In genomic region chr10:119728172-119728800, GRCh38 we compare ENCODE assay signal across 17 cellular contexts. TPM values are rescaled to one million over a fixed set of nuclear protein-coding genes. Genes with fewer than 3 reads are reported as not detected.
DNase-seq lines count a peak whose midpoint lies in the region; ATAC-seq and TF ChIP-seq lines count a peak whose summit lies in the region.
"Had no signal": no experiment of that assay in that cellular context is flagged by ENCODE, and none has a peak within 500 bp of the region (broad histone marks: within the 10 kb centered on the region; RNA-seq: fewer than 3 reads in every experiment).

No MANE protein-coding gene starts in this region.

- no peak overlapping the region for H3K9ac ChIP-seq in SK-N-SH

- WGBS in SK-N-SH (ENCODE audit: low lambda C conversion rate), result 72% methylated on average over 3 of the region's 3 CpGs
- 81 to 93% (median 86%) methylated on average over 3 of the region's 3 CpGs for WGBS in stomach, 5 donors

- H3K36me3 ChIP-seq in SK-N-SH (replicated peaks in 1 of 2; ENCODE audit: control insufficient read depth in 1 of 2, insufficient read depth in 2 of 2, low read length in 1 of 2) (peaks cover 0 to 3% of the 10 kb centered on the region in 2 experiments), stomach (no peaks in the 10 kb centered on the region)
- H3K36me3 ChIP-seq: thoracic aorta had no signal

- no peaks in the 10 kb centered on the region for H3K27me3 ChIP-seq in SK-N-SH (ENCODE audit: insufficient read depth)
- H3K27me3 ChIP-seq in stomach, result no peaks in the 10 kb centered on the region

- H4K20me1 ChIP-seq in SK-N-SH (ENCODE audit: insufficient read depth), result no peaks in the 10 kb centered on the region

- peak overlapping the region; percentile 91 for H3K4me3 Mint-ChIP-seq in activated CD4-positive, alpha-beta memory T cell treated with anti-CD3 and anti-CD28 coated beads for 36 hours
- no peak overlapping the region for H3K4me3 Mint-ChIP-seq in activated CD4-positive, alpha-beta memory T cell treated with anti-CD3 and anti-CD28 coated beads, Interleukin-2, amount 10 ng/mL, durations not matched to agents 7 days and 5 days

- H3K27ac Mint-ChIP-seq in activated CD4-positive, alpha-beta memory T cell treated with anti-CD3 and anti-CD28 coated beads for 36 hours, result peak overlapping the region; percentile 52
- H3K27ac Mint-ChIP-seq in activated CD4-positive, alpha-beta memory T cell treated with anti-CD3 and anti-CD28 coated beads, Interleukin-2, amount 10 ng/mL, durations not matched to agents 7 days and 5 days, result no peak overlapping the region

- no peak overlapping the region for H2AFZ ChIP-seq in SK-N-SH (ENCODE audit: low read depth)

- H3K79me2 ChIP-seq in SK-N-SH (ENCODE audit: insufficient read depth), result peaks cover 61% of the 10 kb centered on the region

- no peaks in the 10 kb centered on the region for H3K9me3 Mint-ChIP-seq in activated CD4-positive, alpha-beta memory T cell treated with anti-CD3 and anti-CD28 coated beads for 36 hours
- no peaks in the 10 kb centered on the region for H3K9me3 Mint-ChIP-seq in activated CD4-positive, alpha-beta memory T cell treated with anti-CD3 and anti-CD28 coated beads, Interleukin-2, amount 10 ng/mL, durations not matched to agents 7 days and 5 days

- peaks cover 42% of the 10 kb centered on the region for H3K4me1 Mint-ChIP-seq in activated CD4-positive, alpha-beta memory T cell treated with anti-CD3 and anti-CD28 coated beads for 36 hours (ENCODE audit: low read depth)
- H3K4me1 Mint-ChIP-seq in activated CD4-positive, alpha-beta memory T cell treated with anti-CD3 and anti-CD28 coated beads, Interleukin-2, amount 10 ng/mL, durations not matched to agents 7 days and 5 days, result peaks cover 37% of the 10 kb centered on the region

- TF ChIP-seq CTCF in SK-N-SH (IDR thresholded peaks at IDR 0.05), result no peak
- no peak for TF ChIP-seq CTCF in stomach (IDR thresholded peaks at IDR 0.05)

- no peak for TF ChIP-seq POLR2A in stomach (IDR thresholded peaks at IDR 0.05)

- peaks cover 6% of the 10 kb centered on the region for H3K36me3 Mint-ChIP-seq in activated CD4-positive, alpha-beta memory T cell treated with anti-CD3 and anti-CD28 coated beads for 36 hours
- peaks cover 5% of the 10 kb centered on the region for H3K36me3 Mint-ChIP-seq in activated CD4-positive, alpha-beta memory T cell treated with anti-CD3 and anti-CD28 coated beads, Interleukin-2, amount 10 ng/mL, durations not matched to agents 7 days and 5 days (ENCODE audit: low read depth)

- no peak overlapping the region for H3K4me2 ChIP-seq in SK-N-SH

- POLR2A ChIA-PET in activated CD4-positive, alpha-beta memory T cell treated with anti-CD3 and anti-CD28 coated beads for 36 hours (lab: Charles Lee), result interaction anchor here (0.6 to 1.2 kb wide), 2 partner anchors 9 to 144 kb away, joined by 3 read pairs; partner anchors contain the start of gene MCMBP
- POLR2A ChIA-PET in activated CD4-positive, alpha-beta memory T cell treated with anti-CD3 and anti-CD28 coated beads, Interleukin-2, amount 10 ng/mL, durations not matched to agents 7 days and 5 days (lab: Charles Lee), result interaction anchor here (0.7 to 1.3 kb wide), 4 partner anchors 22 to 186 kb away, joined by 3 to 4 read pairs (median 3); partner anchors contain the start of genes MCMBP and RGS10
- POLR2A ChIA-PET in SK-N-SH (lab: Yijun Ruan, JAX), result no interaction called here

- peaks cover 11% of the 10 kb centered on the region for H3F3A ChIP-seq in SK-N-SH (replicated peaks; ENCODE audit: insufficient read depth)

- H3K4me1 ChIP-seq in SK-N-SH (ENCODE audit: control insufficient read depth in 1 of 2, insufficient read depth in 2 of 2, low read depth in 1 of 2, low read length in 1 of 2) (peaks cover 9 to 23% of the 10 kb centered on the region in 2 experiments; a peak in 3 of 4 replicates), stomach (peaks cover 10 to 40% (median 26%) of the 10 kb centered on the region in 4 donors)

- CTCF ChIA-PET in activated CD4-positive, alpha-beta memory T cell treated with anti-CD3 and anti-CD28 coated beads for 36 hours (lab: Charles Lee), result interaction anchor here (1.1 to 4.4 kb wide), 5 partner anchors 9 to 131 kb away, joined by 3 to 35 read pairs (median 9); no protein-coding TSS in a partner anchor
- CTCF ChIA-PET in activated CD4-positive, alpha-beta memory T cell treated with anti-CD3 and anti-CD28 coated beads, Interleukin-2, amount 10 ng/mL, durations not matched to agents 7 days and 5 days (lab: Charles Lee), result interaction anchor here (0.8 to 1.7 kb wide), 5 partner anchors 16 to 131 kb away, joined by 3 to 6 read pairs (median 3); no protein-coding TSS in a partner anchor
- CTCF ChIA-PET in SK-N-SH (lab: Yijun Ruan, JAX), result interaction anchor here (1.1 to 3.6 kb wide), 4 partner anchors 8 to 42 kb away, joined by 3 to 16 read pairs (median 7); no protein-coding TSS in a partner anchor

- no peak for ATAC-seq in HG03432 (IDR thresholded peaks at IDR 0.05; ENCODE audit: unreplicated experiment)
- ATAC-seq in HG03521 (IDR thresholded peaks at IDR 0.05; ENCODE audit: unreplicated experiment), result no peak
- ATAC-seq: esophagus mucosa had no signal

- no peak for TF ChIP-seq RAD21 in SK-N-SH (IDR thresholded peaks at IDR 0.05; ENCODE audit: low read length)

- no peak for TF ChIP-seq EP300 in SK-N-SH (IDR thresholded peaks at IDR 0.05; ENCODE audit: borderline replicate concordance in 1 of 2, low read depth in 1 of 2, low read length in 1 of 2)
- no peak for TF ChIP-seq EP300 in stomach (IDR thresholded peaks at IDR 0.05)

- H3K4me3 ChIP-seq in SK-N-SH (ENCODE audit: low read depth in 2 of 2, low read length in 1 of 2), result no peak overlapping the region
- H3K4me3 ChIP-seq in stomach, result no peak overlapping the region

- intact Hi-C loops in activated CD4-positive, alpha-beta memory T cell treated with anti-CD3 and anti-CD28 coated beads for 36 hours (cut with micrococcal nuclease), result loop anchor here (5.0 kb wide), 1 partner anchor 186 kb away; the partner anchor contains the start of gene RGS10
- intact Hi-C loops in stomach (cut with DNase I; ENCODE audit: low total_unique reads), result no loop called here

- H3K9me3 ChIP-seq in SK-N-SH (no peaks in the 10 kb centered on the region), stomach (no peaks in the 10 kb centered on the region)
- H3K9me3 ChIP-seq: thoracic aorta had no signal

- peak overlapping the region; percentile 17 to 19; a peak in 2 of 4 replicates for H3K27ac ChIP-seq in SK-N-SH (ENCODE audit: low read depth in 2 of 2, low read length in 1 of 2)
- peak overlapping the region in 3 of 5 donors; percentile 92 to 96 (median 94) for H3K27ac ChIP-seq in stomach

- H3K9me2 ChIP-seq in SK-N-SH, result no peaks in the 10 kb centered on the region

- H3K27me3 Mint-ChIP-seq in activated CD4-positive, alpha-beta memory T cell treated with anti-CD3 and anti-CD28 coated beads for 36 hours, result no peaks in the 10 kb centered on the region
- peaks cover 2% of the 10 kb centered on the region for H3K27me3 Mint-ChIP-seq in activated CD4-positive, alpha-beta memory T cell treated with anti-CD3 and anti-CD28 coated beads, Interleukin-2, amount 10 ng/mL, durations not matched to agents 7 days and 5 days

- DNase-seq in activated CD4-positive, alpha-beta memory T cell treated with anti-CD3 and anti-CD28 coated beads for 36 hours, result no peak
- DNase-seq in activated CD4-positive, alpha-beta memory T cell treated with anti-CD3 and anti-CD28 coated beads, Interleukin-2, amount 10 ng/mL, durations not matched to agents 7 days and 5 days, result no peak
- DNase-seq in SK-N-SH (no peak), foreskin melanocyte (peak; percentile 84), stomach (no peak), T1000 (lab: John Stamatoyannopoulos, UW) (no peak)
- DNase-seq: activated CD4-positive, alpha-beta T cell treated with anti-CD3 and anti-CD28 coated beads, Interleukin-2, amount 50 U/mL, for 48 hours; amniotic stem cell; cortex of kidney; NCI-H146; NCI-H446 treated with DMSO at 0.1 percent for 48 hours; occipital lobe; small intestine had no signal

TF ChIP-seq in SK-N-SH, 30 proteins besides CTCF, POLR2A, EP300 and RAD21:
- TF ChIP-seq RFX5 (IDR thresholded peaks at IDR 0.05; ENCODE audit: low read length) (no peak), MEF2A (IDR thresholded peaks at IDR 0.05; ENCODE audit: borderline replicate concordance, low read depth) (no peak), FOXJ3 (CRISPR knock-in tag; IDR thresholded peaks at IDR 0.05) (no peak), EZH2phosphoT487 (IDR thresholded peaks at IDR 0.05; ENCODE audit: borderline replicate concordance, low read depth) (no peak), NRF1 (IDR thresholded peaks at IDR 0.05; ENCODE audit: low read depth, low read length) (no peak), FOSL2 (IDR thresholded peaks at IDR 0.05; ENCODE audit: borderline replicate concordance, low read depth) (no peak), RCOR1 (IDR thresholded peaks at IDR 0.05; ENCODE audit: low read length) (no peak), GATA2 (CRISPR knock-in tag; IDR thresholded peaks at IDR 0.05) (no peak), SIN3A (IDR thresholded peaks at IDR 0.05; ENCODE audit: borderline replicate concordance, low read depth, low read length) (no peak), MXI1 (IDR thresholded peaks at IDR 0.05; ENCODE audit: low read depth, low read length) (no peak), GABPA (IDR thresholded peaks at IDR 0.05; ENCODE audit: low read depth) (no peak), IRF3 (IDR thresholded peaks at IDR 0.05; ENCODE audit: low read depth, low read length) (no peak), JUND (IDR thresholded peaks at IDR 0.05) (no peak)
TF ChIP-seq in SK-N-SH: peak in this region for 0.

RNA-seq across cellular contexts. Expression of gene INPP5F, which starts 2.4 kb away (rescaled TPM):
- total RNA-seq in activated CD4-positive, alpha-beta memory T cell treated with anti-CD3 and anti-CD28 coated beads for 36 hours, result 10 to 100 TPM; 12.8 to 13.6 TPM
- 10 to 100 TPM; 11.8 to 15.0 TPM for total RNA-seq in activated CD4-positive, alpha-beta memory T cell treated with anti-CD3 and anti-CD28 coated beads, Interleukin-2, amount 10 ng/mL, durations not matched to agents 7 days and 5 days
- 7.8 and 9.3 TPM in 2 replicates for polyA plus RNA-seq in SK-N-SH (2012; rRNA removed)
- 9.9 and 10.9 TPM in 2 replicates for polyA plus RNA-seq in SK-N-SH (2012; cell fraction: cytosol; rRNA removed)
- 9.6 and 15.1 TPM in 2 replicates for polyA plus RNA-seq in SK-N-SH (2012; cell fraction: nucleus; rRNA removed)
- total RNA-seq in stomach, result 10 to 100 TPM; 15.4 to 25.7 (median 20.3) TPM
- 1 to 10 TPM; 4.6 to 8.7 (median 4.9) TPM for polyA plus RNA-seq in stomach
